Comparison of ENCODE assay signal across 8 cellular contexts in the genomic region with DNA sequence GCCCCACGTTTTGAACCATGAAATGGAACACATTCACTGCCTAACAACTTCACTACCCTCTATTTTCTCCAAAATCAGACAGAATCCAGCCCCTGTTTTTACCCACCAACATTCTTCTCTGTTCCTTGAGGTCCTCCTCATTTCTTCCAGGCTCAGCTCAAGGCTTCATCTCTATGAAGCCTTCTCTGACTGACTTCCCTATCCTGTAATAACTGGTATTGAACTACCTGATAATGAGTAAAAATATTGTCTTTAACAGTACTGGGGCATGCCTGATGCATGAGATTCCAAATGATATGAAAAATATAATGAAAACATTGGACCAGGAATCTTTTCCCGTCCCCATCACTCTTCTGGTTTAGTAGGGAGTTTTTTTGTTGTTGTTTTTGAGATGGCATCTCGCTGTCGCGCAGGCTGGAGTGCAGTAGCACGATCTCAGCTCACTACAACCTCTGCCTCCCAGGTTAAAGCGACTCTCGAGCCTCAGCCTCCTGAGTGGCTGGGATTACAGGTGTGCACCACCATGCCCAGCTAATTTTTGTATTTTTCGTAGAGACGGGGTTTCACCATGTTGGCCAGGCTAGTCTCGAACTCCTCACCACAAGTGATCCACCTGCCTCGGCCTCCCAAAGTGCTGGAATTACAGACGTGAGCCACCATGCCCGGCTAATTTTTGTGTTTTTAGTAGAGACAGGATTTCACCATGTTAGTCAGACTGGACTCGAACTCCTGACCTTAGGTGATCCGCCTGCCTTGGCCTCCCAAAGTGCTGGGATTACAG. TPM values are rescaled to one million over a fixed set of nuclear protein-coding genes. Genes with fewer than 3 reads are reported as not detected.
A peak's percentile ranks its signal among the peaks of the same experiment; 100 is the strongest.
DNase-seq lines count a peak whose midpoint lies in the region; TF ChIP-seq lines count a peak whose summit lies in the region.
"Not testable (repeated sequence)": the region's sequence is repeated elsewhere in the genome, so short reads cannot be mapped to it uniquely, and the experiment has no call there.

No MANE protein-coding gene starts in this region.

- H3K4me1 ChIP-seq in ACC112 (ENCODE audit: control insufficient read depth, insufficient read depth, low read length, unreplicated experiment); H9 (ENCODE audit: insufficient read depth, low read length): not testable (repeated sequence)
- H3K4me1 ChIP-seq in OCI-LY1 (ENCODE audit: insufficient read depth, low read length, severe bottlenecking) (peaks cover 39% of the 10 kb centered on the region), mucosa of rectum (ENCODE audit: control insufficient read depth in 2 of 2, insufficient read depth in 2 of 2, low read length in 2 of 2) (peaks cover 17 to 19% of the 10 kb centered on the region in 2 donors), skeletal muscle satellite cell (ENCODE audit: control insufficient read depth, insufficient read depth, low read length) (peaks cover 13% of the 10 kb centered on the region)

- H3K4me3 Mint-ChIP-seq in H9 (peak overlapping the region; percentile 96 to 97), brain (peak overlapping the region; percentile 94 to 99 (median 98))
- peak overlapping the region; percentile 90 for H3K4me3 Mint-ChIP-seq in activated CD4-positive, alpha-beta T cell treated with anti-CD3 and anti-CD28 coated beads, Interleukin-2, amount 10 ng/mL, durations not matched to agents 7 days and 5 days

- not testable (repeated sequence) for H3K79me1 ChIP-seq in H9 (ENCODE audit: insufficient read depth, low read depth, low read length, poor library complexity, severe bottlenecking)

- H2BK12ac ChIP-seq in H9 (ENCODE audit: insufficient read length, low read depth, low read length) = not testable (repeated sequence)

- peaks cover 16% of the 10 kb centered on the region for H3K23me2 ChIP-seq in H9 (ENCODE audit: insufficient read length, low read depth, low read length, poor library complexity, severe bottlenecking)

- not testable (repeated sequence) for H3K9ac ChIP-seq in H9 (ENCODE audit: extremely low read depth, insufficient read length, low read length); skeletal muscle satellite cell (ENCODE audit: low read depth, low read length)
- H3K9ac ChIP-seq in OCI-LY1 (ENCODE audit: low read length) (peak overlapping the region; percentile 90), mucosa of rectum (ENCODE audit: low read depth in 1 of 2, low read length in 2 of 2) (peak overlapping the region; percentile 34 to 96)

- CTCF ChIA-PET in activated CD4-positive, alpha-beta T cell treated with anti-CD3 and anti-CD28 coated beads, Interleukin-2, amount 10 ng/mL, durations not matched to agents 7 days and 5 days (lab: Charles Lee) = interaction anchor here (0.6 to 2.1 kb wide), 10 partner anchors 12 to 815 kb away, joined by 3 to 11 read pairs (median 4); no protein-coding TSS in a partner anchor

- not testable (repeated sequence) for H2BK15ac ChIP-seq in H9 (ENCODE audit: low read depth, low read length)

- H3K4ac ChIP-seq in H9 (ENCODE audit: low read depth, low read length) = not testable (repeated sequence)

- not testable (repeated sequence) for H3K56ac ChIP-seq in H9 (ENCODE audit: insufficient read length, low read depth, low read length)

- peaks cover 10 to 26% (median 19%) of the 10 kb centered on the region in 3 experiments for H3K36me3 Mint-ChIP-seq in H9 (ENCODE audit: insufficient read depth in 1 of 3, low read depth in 3 of 3)
- H3K36me3 Mint-ChIP-seq in activated CD4-positive, alpha-beta T cell treated with anti-CD3 and anti-CD28 coated beads, Interleukin-2, amount 10 ng/mL, durations not matched to agents 7 days and 5 days (ENCODE audit: low read depth) = peaks cover 31% of the 10 kb centered on the region
- peaks cover 33% of the 10 kb centered on the region for H3K36me3 Mint-ChIP-seq in brain

- not testable (repeated sequence) for H3K9me2 ChIP-seq in OCI-LY1 (ENCODE audit: low read depth, low read length)

- not testable (repeated sequence) for H3K23ac ChIP-seq in H9 (ENCODE audit: insufficient read length, low read depth, low read length)

- not testable (repeated sequence) for H2AK5ac ChIP-seq in H9 (ENCODE audit: insufficient read length, low read length)

- H3K4me1 Mint-ChIP-seq in H9 = peaks cover 20 to 35% of the 10 kb centered on the region in 2 experiments
- peaks cover 48% of the 10 kb centered on the region for H3K4me1 Mint-ChIP-seq in activated CD4-positive, alpha-beta T cell treated with anti-CD3 and anti-CD28 coated beads, Interleukin-2, amount 10 ng/mL, durations not matched to agents 7 days and 5 days
- H3K4me1 Mint-ChIP-seq in brain = peaks cover 57% of the 10 kb centered on the region

- not testable (repeated sequence) for H3K18ac ChIP-seq in H9 (ENCODE audit: insufficient read length, low read depth, low read length)

- not testable (repeated sequence) for H4K5ac ChIP-seq in H9 (ENCODE audit: insufficient read length, low read depth, low read length)

- not testable (repeated sequence) for H4K8ac ChIP-seq in H9 (replicated peaks; ENCODE audit: insufficient read length, low read depth, low read length)

- H3K27ac Mint-ChIP-seq in H9 (peak overlapping the region in 1 of 3 experiments; percentile 81; a peak in 2 of 7 replicates), brain (peak overlapping the region; percentile 95 to 98 (median 95))
- H3K27ac Mint-ChIP-seq in activated CD4-positive, alpha-beta T cell treated with anti-CD3 and anti-CD28 coated beads, Interleukin-2, amount 10 ng/mL, durations not matched to agents 7 days and 5 days = peak overlapping the region; percentile 90

- H4K20me1 ChIP-seq in H9 (ENCODE audit: control insufficient read depth, insufficient read depth, insufficient read length); OCI-LY1 (ENCODE audit: insufficient read depth, low read length): not testable (repeated sequence)

- TF ChIP-seq CTCF in H9 (conservative IDR thresholded peaks at IDR 0.05); OCI-LY1 (IDR thresholded peaks at IDR 0.05; ENCODE audit: low read length); brain (conservative IDR thresholded peaks at IDR 0.05); fibroblast of the aortic adventitia (IDR thresholded peaks at IDR 0.05; ENCODE audit: insufficient read depth, low read length): not testable (repeated sequence)

- not testable (repeated sequence) for H3F3A ChIP-seq in OCI-LY1 (ENCODE audit: insufficient read depth, low read length)

- not testable (repeated sequence) for H3T11ph ChIP-seq in H9 (ENCODE audit: low read length)

- H3K4me3 ChIP-seq in ACC112 (ENCODE audit: low read depth, low read length) = peak overlapping the region; percentile 80
- H3K4me3 ChIP-seq in OCI-LY1 (ENCODE audit: low read depth, low read length, poor library complexity, severe bottlenecking) = peak overlapping the region; percentile 83
- peak overlapping the region; percentile 90 for H3K4me3 ChIP-seq in fibroblast of the aortic adventitia (ENCODE audit: low read depth, low read length)
- H3K4me3 ChIP-seq in mucosa of rectum (ENCODE audit: low read length in 2 of 2) = peak overlapping the region; percentile 95 to 99
- H3K4me3 ChIP-seq in skeletal muscle satellite cell (ENCODE audit: low read length) = not testable (repeated sequence)

- not testable (repeated sequence) for H4K91ac ChIP-seq in H9 (ENCODE audit: insufficient read length, low read depth, low read length)

- H3K9me3 Mint-ChIP-seq in H9; activated CD4-positive, alpha-beta T cell treated with anti-CD3 and anti-CD28 coated beads, Interleukin-2, amount 10 ng/mL, durations not matched to agents 7 days and 5 days; brain: not testable (repeated sequence)

- H3K4me2 ChIP-seq in H9 (ENCODE audit: insufficient read depth, insufficient read length, low read length) = peak overlapping the region; percentile 93
- peak overlapping the region; percentile 88 for H3K4me2 ChIP-seq in OCI-LY1 (ENCODE audit: low read length)
- peak overlapping the region; percentile 85 for H3K4me2 ChIP-seq in skeletal muscle satellite cell (ENCODE audit: low read length)

- not testable (repeated sequence) for H2AFZ ChIP-seq in ACC112 (ENCODE audit: low read length, unreplicated experiment); H9 (ENCODE audit: low read length); OCI-LY1 (ENCODE audit: low read length)

- not testable (repeated sequence) for H2BK20ac ChIP-seq in H9 (ENCODE audit: low read depth, low read length, poor library complexity, severe bottlenecking)

- no CpG with 5 or more reads among the region's 16 CpGs for WGBS in H9 (ENCODE audit: extremely low coverage, insufficient read length, low lambda C conversion rate)

- POLR2A ChIA-PET in activated CD4-positive, alpha-beta T cell treated with anti-CD3 and anti-CD28 coated beads, Interleukin-2, amount 10 ng/mL, durations not matched to agents 7 days and 5 days (lab: Charles Lee) = interaction anchor here (1.7 kb wide), 1 partner anchor 100 kb away, joined by 5 read pairs; no protein-coding TSS in a partner anchor

- not testable (repeated sequence) for H2BK5ac ChIP-seq in H9 (ENCODE audit: insufficient read length, low read length)

- not testable (repeated sequence) for H3K9me3 ChIP-seq in H9 (ENCODE audit: control insufficient read depth, low read depth, low read length); OCI-LY1 (ENCODE audit: low read length); mucosa of rectum (ENCODE audit: control insufficient read depth in 2 of 2, low read length in 2 of 2); skeletal muscle satellite cell (replicated peaks; ENCODE audit: low read length)

- H3K27me3 ChIP-seq in ACC112 (ENCODE audit: insufficient read depth, low read length); H9 (ENCODE audit: insufficient read depth, low read length); OCI-LY1 (ENCODE audit: insufficient read depth, low read length); mucosa of rectum (ENCODE audit: control insufficient read depth in 2 of 2, insufficient read depth in 2 of 2, low read length in 2 of 2); skeletal muscle satellite cell (ENCODE audit: control insufficient read depth, insufficient read depth, low read length): not testable (repeated sequence)

- not testable (repeated sequence) for H3K27ac ChIP-seq in ACC112 (ENCODE audit: low read depth, low read length); H9 (ENCODE audit: insufficient read length, low read depth, low read length); OCI-LY1 (ENCODE audit: low read depth, low read length, poor library complexity, severe bottlenecking)
- peak overlapping the region; percentile 96 to 98 for H3K27ac ChIP-seq in mucosa of rectum (ENCODE audit: low read depth in 2 of 2, low read length in 2 of 2)

- H3K27me3 Mint-ChIP-seq in H9 (ENCODE audit: low read depth); activated CD4-positive, alpha-beta T cell treated with anti-CD3 and anti-CD28 coated beads, Interleukin-2, amount 10 ng/mL, durations not matched to agents 7 days and 5 days; brain: not testable (repeated sequence)

- not testable (repeated sequence) for H3K14ac ChIP-seq in H9 (ENCODE audit: insufficient read depth, low read length)

- peaks cover 62% of the 10 kb centered on the region for H3K79me2 ChIP-seq in ACC112 (ENCODE audit: control insufficient read depth, insufficient read depth, low read length, unreplicated experiment)
- peaks cover 40% of the 10 kb centered on the region for H3K79me2 ChIP-seq in H9 (ENCODE audit: insufficient read depth, low read length)
- H3K79me2 ChIP-seq in OCI-LY1 (ENCODE audit: insufficient read depth, low read length) = peaks cover 50% of the 10 kb centered on the region

- not testable (repeated sequence) for H2BK120ac ChIP-seq in H9 (ENCODE audit: low read depth, low read length, poor library complexity, severe bottlenecking)

- not testable (repeated sequence) for DNase-seq in H9; activated CD4-positive, alpha-beta T cell treated with anti-CD3 and anti-CD28 coated beads, Interleukin-2, amount 10 ng/mL, durations not matched to agents 7 days and 5 days; fibroblast of the aortic adventitia (ENCODE audit: low read depth)

- H3K36me3 ChIP-seq in ACC112 (ENCODE audit: insufficient read depth, low read length); skeletal muscle satellite cell (ENCODE audit: insufficient read depth, low read length): not testable (repeated sequence)
- H3K36me3 ChIP-seq in OCI-LY1 (ENCODE audit: insufficient read depth, low read length) (peaks cover 29% of the 10 kb centered on the region), mucosa of rectum (ENCODE audit: control insufficient read depth in 2 of 2, insufficient read depth in 2 of 2, low read length in 2 of 2) (peaks cover 9 to 12% of the 10 kb centered on the region in 2 donors)

RNA-seq across cellular contexts. Expression of gene TFRC, which starts 2.0 kb away (rescaled TPM):
- total RNA-seq in H9 (2021) = 131 and 135 TPM in 2 replicates
- 100 to 1,000 TPM; 234 to 239 TPM for total RNA-seq in activated CD4-positive, alpha-beta T cell treated with anti-CD3 and anti-CD28 coated beads, Interleukin-2, amount 10 ng/mL, durations not matched to agents 7 days and 5 days
- polyA plus RNA-seq in brain (ENCODE audit: insufficient read depth, low read depth, low replicate concordance) = 9.8 TPM
- total RNA-seq in fibroblast of the aortic adventitia (ENCODE audit: low replicate concordance) = 80.3 and 143 TPM in 2 replicates
- 205 and 259 TPM in 2 replicates for total RNA-seq in skeletal muscle satellite cell (2012; rRNA removed)
